In genomic region chr1:233114860-233115259, GRCh38 we compare ENCODE assay signal across 14 cellular contexts.
DNase-seq lines count a peak whose midpoint lies in the region; ATAC-seq and TF ChIP-seq lines count a peak whose summit lies in the region.
"Had no signal": no experiment of that assay in that cellular context is flagged by ENCODE, and none has a peak within 500 bp of the region (broad histone marks: within the 10 kb centered on the region; RNA-seq: fewer than 3 reads in every experiment).

No MANE protein-coding gene starts in this region.

- no peaks in the 10 kb centered on the region for H3K9me3 ChIP-seq in endodermal cell (ENCODE audit: control insufficient read depth, low read length)
- no peaks in the 10 kb centered on the region for H3K9me3 ChIP-seq in ascending aorta

- H3K4me3 Mint-ChIP-seq in GM23338 (no peak overlapping the region), endodermal cell (no peak overlapping the region), osteocyte (ENCODE audit: unreplicated experiment) (no peak overlapping the region)
- H3K4me3 Mint-ChIP-seq in effector memory CD8-positive, alpha-beta T cell, result no peak overlapping the region
- H3K4me3 Mint-ChIP-seq: IgD-negative memory B cell; stimulated activated memory B cell treated with anti-CD40 and anti-IgM and Interleukin-4, amounts not matched to agents 10 μg/mL and 1 μg/mL and 100 μg/mL, for 72 hours had no signal

- H3K27me3 ChIP-seq in GM23338 (ENCODE audit: insufficient read depth) (no peaks in the 10 kb centered on the region), endodermal cell (ENCODE audit: control insufficient read depth, insufficient read depth, low read length, poor library complexity, severe bottlenecking) (no peaks in the 10 kb centered on the region), ascending aorta (no peaks in the 10 kb centered on the region)

- intact Hi-C loops in ascending aorta (cut with DNase I), result no loop called here

- 0 out of 2 replicates have a peak overlapping the region, but pooled peaks have one; percentile 54 for H3K4me2 ChIP-seq in GM23338

- H3K4me1 Mint-ChIP-seq in GM23338 (peaks cover 50% of the 10 kb centered on the region), endodermal cell (peaks cover 36% of the 10 kb centered on the region), osteocyte (ENCODE audit: unreplicated experiment) (peaks cover 31% of the 10 kb centered on the region)
- H3K4me1 Mint-ChIP-seq in effector memory CD8-positive, alpha-beta T cell (ENCODE audit: low read depth in 2 of 2), result peaks cover 5 to 15% of the 10 kb centered on the region in 2 donors

- no peak for DNase-seq in GM23338 (ENCODE audit: low spot score)
- peak; percentile 23 to 59 for DNase-seq in NOMO-1 (lab: John Stamatoyannopoulos, UW; ENCODE audit: unreplicated experiment in 2 of 2)
- DNase-seq in endodermal cell, result peak; percentile 46
- no peak for DNase-seq in osteocyte (ENCODE audit: extremely low spot score, unreplicated experiment)
- DNase-seq in NCI-H1436 treated with DMSO at 0.1 percent for 48 hours (lab: John Stamatoyannopoulos, UW), result no peak
- no peak for DNase-seq in effector memory CD8-positive, alpha-beta T cell
- no peak for DNase-seq in ascending aorta (ENCODE audit: low spot score in 2 of 2)
- DNase-seq: activated CD4-positive, alpha-beta T cell treated with anti-CD3 and anti-CD28 coated beads for 1 hour; activated gamma-delta T cell treated with Interleukin-2 at 50 U/mL for 16 hours; cerebellar nuclear complex; NCI-H2171; nucleus accumbens had no signal

- H3K4me3 ChIP-seq in GM23338 (no peak overlapping the region), endodermal cell (ENCODE audit: low read length) (no peak overlapping the region), ascending aorta (no peak overlapping the region)

- peaks cover 3% of the 10 kb centered on the region; the same call in 1 of the 2 replicates for H3K79me2 ChIP-seq in GM23338 (replicated peaks; ENCODE audit: insufficient read depth)

- H3K4me1 ChIP-seq in GM23338 (ENCODE audit: insufficient read depth) (peaks cover 43% of the 10 kb centered on the region), endodermal cell (ENCODE audit: control insufficient read depth, insufficient read depth, low read length) (peaks cover 9% of the 10 kb centered on the region), ascending aorta (peaks cover 0 to 6% of the 10 kb centered on the region in 2 donors)

- H3K27me3 Mint-ChIP-seq in GM23338 (ENCODE audit: insufficient read depth, low read depth, poor library complexity) (peaks cover 1% of the 10 kb centered on the region), endodermal cell (ENCODE audit: insufficient read depth) (no peaks in the 10 kb centered on the region), osteocyte (ENCODE audit: unreplicated experiment) (no peaks in the 10 kb centered on the region)
- H3K27me3 Mint-ChIP-seq in effector memory CD8-positive, alpha-beta T cell, result no peaks in the 10 kb centered on the region
- H3K27me3 Mint-ChIP-seq: IgD-negative memory B cell; stimulated activated memory B cell treated with anti-CD40 and anti-IgM and Interleukin-4, amounts not matched to agents 10 μg/mL and 1 μg/mL and 100 μg/mL, for 72 hours had no signal

- H3K9me3 Mint-ChIP-seq in GM23338 (no peaks in the 10 kb centered on the region), endodermal cell (peaks cover 2% of the 10 kb centered on the region), osteocyte (ENCODE audit: unreplicated experiment) (no peaks in the 10 kb centered on the region)
- H3K9me3 Mint-ChIP-seq in effector memory CD8-positive, alpha-beta T cell, result no peaks in the 10 kb centered on the region
- H3K9me3 Mint-ChIP-seq: IgD-negative memory B cell; stimulated activated memory B cell treated with anti-CD40 and anti-IgM and Interleukin-4, amounts not matched to agents 10 μg/mL and 1 μg/mL and 100 μg/mL, for 72 hours had no signal

- H3K9me2 ChIP-seq in GM23338 (ENCODE audit: insufficient read depth), result no peaks in the 10 kb centered on the region

- TF ChIP-seq CTCF in GM23338 (conservative IDR thresholded peaks at IDR 0.05; ENCODE audit: low read depth in 2 of 2), result no peak
- no peak for TF ChIP-seq CTCF in endodermal cell (conservative IDR thresholded peaks at IDR 0.05)
- no peak for TF ChIP-seq CTCF in osteocyte (IDR thresholded peaks at IDR 0.05)
- no peak for TF ChIP-seq CTCF in ascending aorta (IDR thresholded peaks at IDR 0.05)

- no peak overlapping the region for H2AFZ ChIP-seq in GM23338

- no peak for ATAC-seq in GM23338
- no peak for ATAC-seq in effector memory CD8-positive, alpha-beta T cell (replicated peaks)
- ATAC-seq: stimulated activated memory B cell treated with anti-CD40 and anti-IgM and Interleukin-4, amounts not matched to agents 10 μg/mL and 1 μg/mL and 100 μg/mL, for 72 hours had no signal

- 91 to 100% methylated on average over 1 to 3 of the region's 5 CpGs for WGBS in endodermal cell (ENCODE audit: insufficient coverage in 1 of 2, insufficient read length in 1 of 2), 2 experiments

- H3F3A ChIP-seq in GM23338 (replicated peaks; ENCODE audit: low read depth), result peaks cover 5% of the 10 kb centered on the region; the same call in 1 of the 2 replicates

- H3K36me3 ChIP-seq in GM23338 (ENCODE audit: insufficient read depth) (no peaks in the 10 kb centered on the region; the same call in 1 of the 2 replicates), endodermal cell (ENCODE audit: control insufficient read depth, insufficient read depth, low read length) (peaks cover 5% of the 10 kb centered on the region), ascending aorta (no peaks in the 10 kb centered on the region)

- H3K27ac ChIP-seq in GM23338 (ENCODE audit: low read depth) (peak overlapping the region; percentile 98), endodermal cell (ENCODE audit: low read depth, low read length) (no peak overlapping the region), ascending aorta (peak overlapping the region in 1 of 2 donors; percentile 39)

- H3K27ac Mint-ChIP-seq in GM23338, result peak overlapping the region; percentile 100
- H3K27ac Mint-ChIP-seq in endodermal cell, result peak overlapping the region; percentile 99
- H3K27ac Mint-ChIP-seq in osteocyte (ENCODE audit: unreplicated experiment), result peak overlapping the region; percentile 97
- H3K27ac Mint-ChIP-seq in effector memory CD8-positive, alpha-beta T cell, result peak overlapping the region in 1 of 2 donors; percentile 67
- H3K27ac Mint-ChIP-seq: stimulated activated memory B cell treated with anti-CD40 and anti-IgM and Interleukin-4, amounts not matched to agents 10 μg/mL and 1 μg/mL and 100 μg/mL, for 72 hours had no signal

- no peaks in the 10 kb centered on the region for H4K20me1 ChIP-seq in GM23338 (replicated peaks; ENCODE audit: insufficient read depth)

- H3K36me3 Mint-ChIP-seq in GM23338 (ENCODE audit: low read depth) (peaks cover 27% of the 10 kb centered on the region), endodermal cell (ENCODE audit: low read depth) (peaks cover 17% of the 10 kb centered on the region), osteocyte (ENCODE audit: unreplicated experiment) (peaks cover 7% of the 10 kb centered on the region)
- peaks cover 11% of the 10 kb centered on the region for H3K36me3 Mint-ChIP-seq in effector memory CD8-positive, alpha-beta T cell (ENCODE audit: insufficient read depth)

- no peak overlapping the region for H3K9ac ChIP-seq in endodermal cell (ENCODE audit: extremely low read depth, low read length, poor library complexity, severe bottlenecking)

TF ChIP-seq in GM23338, 12 proteins besides CTCF, POLR2A, EP300 and RAD21:
- TF ChIP-seq CREB1 (CRISPR knock-in tag; IDR thresholded peaks at IDR 0.05; ENCODE audit: low read depth) (no peak), NANOG (IDR thresholded peaks at IDR 0.05; ENCODE audit: borderline replicate concordance) (no peak), ETS1 (IDR thresholded peaks at IDR 0.05) (no peak), POLR2AphosphoS5 (IDR thresholded peaks at IDR 0.05; ENCODE audit: low read depth) (no peak), ZNF114 (CRISPR knock-in tag; IDR thresholded peaks at IDR 0.05) (no peak), EZH2 (IDR thresholded peaks at IDR 0.05; ENCODE audit: low read depth, unreplicated experiment) (no peak), REST (IDR thresholded peaks at IDR 0.05; ENCODE audit: unreplicated experiment) (no peak), EZH2phosphoT487 (IDR thresholded peaks at IDR 0.05; ENCODE audit: unreplicated experiment) (no peak)

Comparison
In these comparisons a context has a peak if more than half of its experiments do, and no peak if none do; other contexts are left out.
1. DNase-seq: peak in NOMO-1 (2 of 2) and endodermal cell (single experiment); none in GM23338 (single experiment), osteocyte (single experiment), NCI-H1436 treated with DMSO at 0.1 percent for 48 hours (single experiment), effector memory CD8-positive, alpha-beta T cell (0 of 3) and ascending aorta (0 of 2).